Comparison of ENCODE assay signal across 1 cellular context in genomic region chr5:116766470-116766947, GRCh38.
A peak's percentile ranks its signal among the peaks of the same experiment; 100 is the strongest.
TF ChIP-seq lines count a peak whose summit lies in the region.

No MANE protein-coding gene starts in this region.

TF ChIP-seq in HepG2, 621 proteins besides CTCF, POLR2A, EP300 and RAD21 (continued from another document and continues in another):
- TF ChIP-seq, protein P1, sequence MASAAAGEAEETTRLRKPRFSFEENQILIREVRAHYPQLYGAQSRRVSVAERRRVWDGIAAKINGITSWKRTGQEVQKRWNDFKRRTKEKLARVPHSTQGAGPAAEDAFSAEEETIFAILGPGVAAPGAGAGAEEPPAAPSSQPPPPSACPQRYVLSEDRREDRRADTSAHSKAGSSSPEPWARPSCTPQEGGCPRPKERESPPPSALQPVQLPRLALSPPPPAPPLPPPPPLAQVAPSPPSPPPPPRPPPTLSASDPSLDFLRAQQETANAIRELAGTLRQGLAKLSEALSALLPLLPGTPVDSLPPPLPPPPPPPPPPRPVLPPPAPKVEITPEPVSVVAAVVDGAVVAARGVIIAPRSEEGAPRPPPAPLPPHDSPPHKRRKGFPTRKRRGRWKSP (CRISPR knock-in tag; IDR thresholded peaks at IDR 0.05), result no peak
- TF ChIP-seq NFYB (CRISPR knock-in tag; IDR thresholded peaks at IDR 0.05), result no peak
- no peak for TF ChIP-seq AKAP8 (CRISPR knock-in tag; IDR thresholded peaks at IDR 0.05)
- no peak for TF ChIP-seq ZNF841 (CRISPR knock-in tag; IDR thresholded peaks at IDR 0.05; ENCODE audit: borderline replicate concordance)
- no peak for TF ChIP-seq ZNF788 (CRISPR knock-in tag; IDR thresholded peaks at IDR 0.05; ENCODE audit: borderline replicate concordance)
- no peak for TF ChIP-seq IRF1 (CRISPR knock-in tag; IDR thresholded peaks at IDR 0.05; ENCODE audit: low read depth)
- peak; percentile 50; the same call in 1 of the 2 replicates for TF ChIP-seq CEBPB (IDR thresholded peaks at IDR 0.05; ENCODE audit: borderline replicate concordance, low read depth, low read length)
- TF ChIP-seq BHLHE40 (IDR thresholded peaks at IDR 0.05; ENCODE audit: low read length), result no peak
- 0 out of 2 replicates have a peak, but pooled peaks have one; percentile 15 for TF ChIP-seq ARID3A (IDR thresholded peaks at IDR 0.05; ENCODE audit: low read depth, low read length)
- 0 out of 2 replicates have a peak, but pooled peaks have one; percentile 17 for TF ChIP-seq ZNF12 (CRISPR knock-in tag; IDR thresholded peaks at IDR 0.05)
- TF ChIP-seq ZNF546 (CRISPR knock-in tag; conservative IDR thresholded peaks at IDR 0.05), result no peak
- no peak for TF ChIP-seq ZNF281 (CRISPR knock-in tag; IDR thresholded peaks at IDR 0.05; ENCODE audit: borderline replicate concordance)
- TF ChIP-seq PHF20 (CRISPR knock-in tag; IDR thresholded peaks at IDR 0.05), result no peak
- TF ChIP-seq, protein P2, sequence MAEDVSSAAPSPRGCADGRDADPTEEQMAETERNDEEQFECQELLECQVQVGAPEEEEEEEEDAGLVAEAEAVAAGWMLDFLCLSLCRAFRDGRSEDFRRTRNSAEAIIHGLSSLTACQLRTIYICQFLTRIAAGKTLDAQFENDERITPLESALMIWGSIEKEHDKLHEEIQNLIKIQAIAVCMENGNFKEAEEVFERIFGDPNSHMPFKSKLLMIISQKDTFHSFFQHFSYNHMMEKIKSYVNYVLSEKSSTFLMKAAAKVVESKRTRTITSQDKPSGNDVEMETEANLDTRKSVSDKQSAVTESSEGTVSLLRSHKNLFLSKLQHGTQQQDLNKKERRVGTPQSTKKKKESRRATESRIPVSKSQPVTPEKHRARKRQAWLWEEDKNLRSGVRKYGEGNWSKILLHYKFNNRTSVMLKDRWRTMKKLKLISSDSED (CRISPR knock-in tag; IDR thresholded peaks at IDR 0.05), result no peak
- peak; percentile 46 for TF ChIP-seq NCOA2 (CRISPR knock-in tag; IDR thresholded peaks at IDR 0.05)
- peak; percentile 45 for TF ChIP-seq CREB1 (IDR thresholded peaks at IDR 0.05)
- peak; percentile 53 for TF ChIP-seq CREB1 (CRISPR knock-in tag; IDR thresholded peaks at IDR 0.05)
- no peak for TF ChIP-seq RORA (CRISPR knock-in tag; IDR thresholded peaks at IDR 0.05)
- TF ChIP-seq IRF2 (CRISPR knock-in tag; IDR thresholded peaks at IDR 0.05), result peak; percentile 56; the same call in 1 of the 2 replicates
- TF ChIP-seq, protein P3, sequence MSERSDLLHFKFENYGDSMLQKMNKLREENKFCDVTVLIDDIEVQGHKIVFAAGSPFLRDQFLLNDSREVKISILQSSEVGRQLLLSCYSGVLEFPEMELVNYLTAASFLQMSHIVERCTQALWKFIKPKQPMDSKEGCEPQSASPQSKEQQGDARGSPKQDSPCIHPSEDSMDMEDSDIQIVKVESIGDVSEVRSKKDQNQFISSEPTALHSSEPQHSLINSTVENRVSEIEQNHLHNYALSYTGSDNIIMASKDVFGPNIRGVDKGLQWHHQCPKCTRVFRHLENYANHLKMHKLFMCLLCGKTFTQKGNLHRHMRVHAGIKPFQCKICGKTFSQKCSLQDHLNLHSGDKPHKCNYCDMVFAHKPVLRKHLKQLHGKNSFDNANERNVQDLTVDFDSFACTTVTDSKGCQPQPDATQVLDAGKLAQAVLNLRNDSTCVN (CRISPR knock-in tag; IDR thresholded peaks at IDR 0.05; ENCODE audit: borderline replicate concordance), result no peak
- TF ChIP-seq ZMAT5 (CRISPR knock-in tag; IDR thresholded peaks at IDR 0.05; ENCODE audit: borderline replicate concordance, low read depth), result no peak
- TF ChIP-seq AHR (CRISPR knock-in tag; IDR thresholded peaks at IDR 0.05), result no peak
- no peak for TF ChIP-seq CCAR2 (optimal IDR thresholded peaks at IDR 0.05; ENCODE audit: low read depth, low read length)
- TF ChIP-seq SNAPC5 (CRISPR knock-in tag; IDR thresholded peaks at IDR 0.05; ENCODE audit: borderline replicate concordance), result no peak
- no peak for TF ChIP-seq ADNP (CRISPR knock-in tag; IDR thresholded peaks at IDR 0.05)
- TF ChIP-seq SMAD1 (CRISPR knock-in tag; IDR thresholded peaks at IDR 0.05; ENCODE audit: borderline replicate concordance, low read depth), result no peak
- no peak for TF ChIP-seq ARNTL (CRISPR knock-in tag; IDR thresholded peaks at IDR 0.05)
- TF ChIP-seq MXD1 (CRISPR knock-in tag; IDR thresholded peaks at IDR 0.05), result no peak
- TF ChIP-seq, protein P4, sequence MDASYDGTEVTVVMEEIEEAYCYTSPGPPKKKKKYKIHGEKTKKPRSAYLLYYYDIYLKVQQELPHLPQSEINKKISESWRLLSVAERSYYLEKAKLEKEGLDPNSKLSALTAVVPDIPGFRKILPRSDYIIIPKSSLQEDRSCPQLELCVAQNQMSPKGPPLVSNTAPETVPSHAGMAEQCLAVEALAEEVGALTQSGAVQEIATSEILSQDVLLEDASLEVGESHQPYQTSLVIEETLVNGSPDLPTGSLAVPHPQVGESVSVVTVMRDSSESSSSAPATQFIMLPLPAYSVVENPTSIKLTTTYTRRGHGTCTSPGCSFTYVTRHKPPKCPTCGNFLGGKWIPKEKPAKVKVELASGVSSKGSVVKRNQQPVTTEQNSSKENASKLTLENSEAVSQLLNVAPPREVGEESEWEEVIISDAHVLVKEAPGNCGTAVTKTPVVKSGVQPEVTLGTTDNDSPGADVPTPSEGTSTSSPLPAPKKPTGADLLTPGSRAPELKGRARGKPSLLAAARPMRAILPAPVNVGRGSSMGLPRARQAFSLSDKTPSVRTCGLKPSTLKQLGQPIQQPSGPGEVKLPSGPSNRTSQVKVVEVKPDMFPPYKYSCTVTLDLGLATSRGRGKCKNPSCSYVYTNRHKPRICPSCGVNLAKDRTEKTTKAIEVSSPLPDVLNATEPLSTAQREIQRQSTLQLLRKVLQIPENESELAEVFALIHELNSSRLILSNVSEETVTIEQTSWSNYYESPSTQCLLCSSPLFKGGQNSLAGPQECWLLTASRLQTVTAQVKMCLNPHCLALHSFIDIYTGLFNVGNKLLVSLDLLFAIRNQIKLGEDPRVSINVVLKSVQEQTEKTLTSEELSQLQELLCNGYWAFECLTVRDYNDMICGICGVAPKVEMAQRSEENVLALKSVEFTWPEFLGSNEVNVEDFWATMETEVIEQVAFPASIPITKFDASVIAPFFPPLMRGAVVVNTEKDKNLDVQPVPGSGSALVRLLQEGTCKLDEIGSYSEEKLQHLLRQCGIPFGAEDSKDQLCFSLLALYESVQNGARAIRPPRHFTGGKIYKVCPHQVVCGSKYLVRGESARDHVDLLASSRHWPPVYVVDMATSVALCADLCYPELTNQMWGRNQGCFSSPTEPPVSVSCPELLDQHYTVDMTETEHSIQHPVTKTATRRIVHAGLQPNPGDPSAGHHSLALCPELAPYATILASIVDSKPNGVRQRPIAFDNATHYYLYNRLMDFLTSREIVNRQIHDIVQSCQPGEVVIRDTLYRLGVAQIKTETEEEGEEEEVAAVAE (CRISPR knock-in tag; IDR thresholded peaks at IDR 0.05; ENCODE audit: borderline replicate concordance), result no peak
- no peak for TF ChIP-seq ZNF672 (CRISPR knock-in tag; IDR thresholded peaks at IDR 0.05)
- TF ChIP-seq ZNF33A (CRISPR knock-in tag; IDR thresholded peaks at IDR 0.05; ENCODE audit: borderline replicate concordance), result no peak
- no peak for TF ChIP-seq ZNF431 (CRISPR knock-in tag; IDR thresholded peaks at IDR 0.05; ENCODE audit: borderline replicate concordance, low read depth)
- TF ChIP-seq, protein P5, sequence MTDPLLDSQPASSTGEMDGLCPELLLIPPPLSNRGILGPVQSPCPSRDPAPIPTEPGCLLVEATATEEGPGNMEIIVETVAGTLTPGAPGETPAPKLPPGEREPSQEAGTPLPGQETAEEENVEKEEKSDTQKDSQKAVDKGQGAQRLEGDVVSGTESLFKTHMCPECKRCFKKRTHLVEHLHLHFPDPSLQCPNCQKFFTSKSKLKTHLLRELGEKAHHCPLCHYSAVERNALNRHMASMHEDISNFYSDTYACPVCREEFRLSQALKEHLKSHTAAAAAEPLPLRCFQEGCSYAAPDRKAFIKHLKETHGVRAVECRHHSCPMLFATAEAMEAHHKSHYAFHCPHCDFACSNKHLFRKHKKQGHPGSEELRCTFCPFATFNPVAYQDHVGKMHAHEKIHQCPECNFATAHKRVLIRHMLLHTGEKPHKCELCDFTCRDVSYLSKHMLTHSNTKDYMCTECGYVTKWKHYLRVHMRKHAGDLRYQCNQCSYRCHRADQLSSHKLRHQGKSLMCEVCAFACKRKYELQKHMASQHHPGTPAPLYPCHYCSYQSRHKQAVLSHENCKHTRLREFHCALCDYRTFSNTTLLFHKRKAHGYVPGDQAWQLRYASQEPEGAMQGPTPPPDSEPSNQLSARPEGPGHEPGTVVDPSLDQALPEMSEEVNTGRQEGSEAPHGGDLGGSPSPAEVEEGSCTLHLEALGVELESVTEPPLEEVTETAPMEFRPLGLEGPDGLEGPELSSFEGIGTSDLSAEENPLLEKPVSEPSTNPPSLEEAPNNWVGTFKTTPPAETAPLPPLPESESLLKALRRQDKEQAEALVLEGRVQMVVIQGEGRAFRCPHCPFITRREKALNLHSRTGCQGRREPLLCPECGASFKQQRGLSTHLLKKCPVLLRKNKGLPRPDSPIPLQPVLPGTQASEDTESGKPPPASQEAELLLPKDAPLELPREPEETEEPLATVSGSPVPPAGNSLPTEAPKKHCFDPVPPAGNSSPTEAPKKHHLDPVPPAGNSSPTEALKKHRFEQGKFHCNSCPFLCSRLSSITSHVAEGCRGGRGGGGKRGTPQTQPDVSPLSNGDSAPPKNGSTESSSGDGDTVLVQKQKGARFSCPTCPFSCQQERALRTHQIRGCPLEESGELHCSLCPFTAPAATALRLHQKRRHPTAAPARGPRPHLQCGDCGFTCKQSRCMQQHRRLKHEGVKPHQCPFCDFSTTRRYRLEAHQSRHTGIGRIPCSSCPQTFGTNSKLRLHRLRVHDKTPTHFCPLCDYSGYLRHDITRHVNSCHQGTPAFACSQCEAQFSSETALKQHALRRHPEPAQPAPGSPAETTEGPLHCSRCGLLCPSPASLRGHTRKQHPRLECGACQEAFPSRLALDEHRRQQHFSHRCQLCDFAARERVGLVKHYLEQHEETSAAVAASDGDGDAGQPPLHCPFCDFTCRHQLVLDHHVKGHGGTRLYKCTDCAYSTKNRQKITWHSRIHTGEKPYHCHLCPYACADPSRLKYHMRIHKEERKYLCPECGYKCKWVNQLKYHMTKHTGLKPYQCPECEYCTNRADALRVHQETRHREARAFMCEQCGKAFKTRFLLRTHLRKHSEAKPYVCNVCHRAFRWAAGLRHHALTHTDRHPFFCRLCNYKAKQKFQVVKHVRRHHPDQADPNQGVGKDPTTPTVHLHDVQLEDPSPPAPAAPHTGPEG (CRISPR knock-in tag; IDR thresholded peaks at IDR 0.05), result no peak
- peak; percentile 82 for TF ChIP-seq ATF3 (CRISPR knock-in tag; IDR thresholded peaks at IDR 0.05)
- no peak for TF ChIP-seq ZNF615 (CRISPR knock-in tag; IDR thresholded peaks at IDR 0.05; ENCODE audit: borderline replicate concordance)
- TF ChIP-seq THAP11 (CRISPR knock-in tag; IDR thresholded peaks at IDR 0.05), result peak; percentile 33; the same call in 1 of the 2 replicates
- TF ChIP-seq ZNF510 (CRISPR knock-in tag; IDR thresholded peaks at IDR 0.05; ENCODE audit: low read depth), result no peak
- no peak for TF ChIP-seq ZNF629 (CRISPR knock-in tag; conservative IDR thresholded peaks at IDR 0.05)
